Comparison of ENCODE assay signal across 1 cellular context in genomic region chr1:201169971-201170532, GRCh38.
TF ChIP-seq lines count a peak whose summit lies in the region.

No MANE protein-coding gene starts in this region.

TF ChIP-seq in HCT116, 20 proteins besides CTCF, POLR2A, EP300 and RAD21 (continued from another document):
- TF ChIP-seq, protein P1, sequence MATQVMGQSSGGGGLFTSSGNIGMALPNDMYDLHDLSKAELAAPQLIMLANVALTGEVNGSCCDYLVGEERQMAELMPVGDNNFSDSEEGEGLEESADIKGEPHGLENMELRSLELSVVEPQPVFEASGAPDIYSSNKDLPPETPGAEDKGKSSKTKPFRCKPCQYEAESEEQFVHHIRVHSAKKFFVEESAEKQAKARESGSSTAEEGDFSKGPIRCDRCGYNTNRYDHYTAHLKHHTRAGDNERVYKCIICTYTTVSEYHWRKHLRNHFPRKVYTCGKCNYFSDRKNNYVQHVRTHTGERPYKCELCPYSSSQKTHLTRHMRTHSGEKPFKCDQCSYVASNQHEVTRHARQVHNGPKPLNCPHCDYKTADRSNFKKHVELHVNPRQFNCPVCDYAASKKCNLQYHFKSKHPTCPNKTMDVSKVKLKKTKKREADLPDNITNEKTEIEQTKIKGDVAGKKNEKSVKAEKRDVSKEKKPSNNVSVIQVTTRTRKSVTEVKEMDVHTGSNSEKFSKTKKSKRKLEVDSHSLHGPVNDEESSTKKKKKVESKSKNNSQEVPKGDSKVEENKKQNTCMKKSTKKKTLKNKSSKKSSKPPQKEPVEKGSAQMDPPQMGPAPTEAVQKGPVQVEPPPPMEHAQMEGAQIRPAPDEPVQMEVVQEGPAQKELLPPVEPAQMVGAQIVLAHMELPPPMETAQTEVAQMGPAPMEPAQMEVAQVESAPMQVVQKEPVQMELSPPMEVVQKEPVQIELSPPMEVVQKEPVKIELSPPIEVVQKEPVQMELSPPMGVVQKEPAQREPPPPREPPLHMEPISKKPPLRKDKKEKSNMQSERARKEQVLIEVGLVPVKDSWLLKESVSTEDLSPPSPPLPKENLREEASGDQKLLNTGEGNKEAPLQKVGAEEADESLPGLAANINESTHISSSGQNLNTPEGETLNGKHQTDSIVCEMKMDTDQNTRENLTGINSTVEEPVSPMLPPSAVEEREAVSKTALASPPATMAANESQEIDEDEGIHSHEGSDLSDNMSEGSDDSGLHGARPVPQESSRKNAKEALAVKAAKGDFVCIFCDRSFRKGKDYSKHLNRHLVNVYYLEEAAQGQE (IDR thresholded peaks at IDR 0.05; ENCODE audit: low read depth): no peak
- TF ChIP-seq YY1 (IDR thresholded peaks at IDR 0.05; ENCODE audit: extremely low read depth, insufficient replicate concordance, low read depth, low read length): no peak
